1 cellular context compared by ENCODE assay signal in genomic region chr19:14005381-14006084, GRCh38.
TF ChIP-seq lines count a peak whose summit lies in the region.

No MANE protein-coding gene starts in this region.

TF ChIP-seq in K562, 482 proteins besides CTCF, POLR2A, EP300 and RAD21 (continued from another document and continues in another):
- TF ChIP-seq E4F1 (CRISPR knock-in tag; IDR thresholded peaks at IDR 0.05; ENCODE audit: borderline replicate concordance) (no peak), ESRRA (IDR thresholded peaks at IDR 0.05; ENCODE audit: borderline replicate concordance, low read depth) (peak; percentile 84; the same call in 1 of the 2 replicates), SRSF9 (IDR thresholded peaks at IDR 0.05; ENCODE audit: borderline replicate concordance, low read depth, low read length) (no peak), E2F6 (IDR thresholded peaks at IDR 0.05; ENCODE audit: borderline replicate concordance in 1 of 2, extremely low read depth in 1 of 2, insufficient read depth in 1 of 2, insufficient read length in 1 of 2, low read depth in 1 of 2, low read length in 1 of 2, poor library complexity in 1 of 2, severe bottlenecking in 1 of 2) (no peak), MTF1 (CRISPR knock-in tag; IDR thresholded peaks at IDR 0.05; ENCODE audit: borderline replicate concordance) (no peak), ZNF175 (CRISPR knock-in tag; IDR thresholded peaks at IDR 0.05; ENCODE audit: low read depth) (no peak), RBFOX2 (IDR thresholded peaks at IDR 0.05; ENCODE audit: low read depth, low read length) (peak; percentile 80), MNT (conservative IDR thresholded peaks at IDR 0.05) (no peak), OTX1 (CRISPR knock-in tag; IDR thresholded peaks at IDR 0.05) (0 out of 2 replicates have a peak, but pooled peaks have one; percentile 2), BRF1 (IDR thresholded peaks at IDR 0.05; ENCODE audit: borderline replicate concordance, extremely low read depth, insufficient read length) (no peak), ZBTB2 (IDR thresholded peaks at IDR 0.05) (0 out of 2 replicates have a peak, but pooled peaks have one; percentile 23), PYGO2 (tag; IDR thresholded peaks at IDR 0.05) (no peak), PHF21A (IDR thresholded peaks at IDR 0.05; ENCODE audit: borderline replicate concordance, low read depth) (0 out of 2 replicates have a peak, but pooled peaks have one; percentile 56), ERF (CRISPR knock-in tag; IDR thresholded peaks at IDR 0.05) (no peak), TCF3 (CRISPR knock-in tag; IDR thresholded peaks at IDR 0.05) (no peak), ZNF551 (CRISPR knock-in tag; IDR thresholded peaks at IDR 0.05) (no peak), ZNF23 (CRISPR knock-in tag; IDR thresholded peaks at IDR 0.05) (0 out of 2 replicates have a peak, but pooled peaks have one; percentile 19), MTA2 (IDR thresholded peaks at IDR 0.05; ENCODE audit: low read depth) (no peak; the same call in 1 of the 2 replicates), FOXA3 (CRISPR knock-in tag; conservative IDR thresholded peaks at IDR 0.05 in 1 of 2, IDR thresholded peaks at IDR 0.05 in 1 of 2) (no peak), RREB1 (CRISPR knock-in tag; IDR thresholded peaks at IDR 0.05) (no peak), ZNF518B (CRISPR knock-in tag; IDR thresholded peaks at IDR 0.05) (no peak), ZNF764 (CRISPR knock-in tag; IDR thresholded peaks at IDR 0.05; ENCODE audit: low read depth) (no peak), RFX7 (CRISPR knock-in tag; IDR thresholded peaks at IDR 0.05) (no peak), PBX2 (CRISPR knock-in tag; IDR thresholded peaks at IDR 0.05; ENCODE audit: low read depth) (no peak), PBX2 (tag; conservative IDR thresholded peaks at IDR 0.05; ENCODE audit: low read depth) (no peak; the same call in 1 of the 2 replicates), JUNB (CRISPR knock-in tag; conservative IDR thresholded peaks at IDR 0.05) (no peak), ZNF121 (CRISPR knock-in tag; conservative IDR thresholded peaks at IDR 0.05) (peak; percentile 30; the same call in 1 of the 2 replicates), TAF15 (IDR thresholded peaks at IDR 0.05; ENCODE audit: low read depth, low read length) (no peak), SP1 (CRISPR knock-in tag; IDR thresholded peaks at IDR 0.05) (peak; percentile 92), ZNF274 (IDR thresholded peaks at IDR 0.05; ENCODE audit: borderline replicate concordance, low read depth, low read length) (no peak), ATF6 (CRISPR knock-in tag; IDR thresholded peaks at IDR 0.05) (no peak), FOXA1 (IDR thresholded peaks at IDR 0.05; ENCODE audit: borderline replicate concordance) (no peak), TEAD1 (CRISPR knock-in tag; IDR thresholded peaks at IDR 0.05) (peak; percentile 58 to 75; a peak in 3 of 4 replicates), ZNF431 (CRISPR knock-in tag; IDR thresholded peaks at IDR 0.05) (no peak), SIN3B (IDR thresholded peaks at IDR 0.05; ENCODE audit: low read depth) (no peak), SUPT5H (IDR thresholded peaks at IDR 0.05) (no peak), E2F1 (CRISPR knock-in tag; IDR thresholded peaks at IDR 0.05) (no peak; the same call in 1 of the 2 replicates), BMI1 (IDR thresholded peaks at IDR 0.05; ENCODE audit: low read length) (no peak)
